Comparison of ENCODE assay signal across 1 cellular context in the genomic region with DNA sequence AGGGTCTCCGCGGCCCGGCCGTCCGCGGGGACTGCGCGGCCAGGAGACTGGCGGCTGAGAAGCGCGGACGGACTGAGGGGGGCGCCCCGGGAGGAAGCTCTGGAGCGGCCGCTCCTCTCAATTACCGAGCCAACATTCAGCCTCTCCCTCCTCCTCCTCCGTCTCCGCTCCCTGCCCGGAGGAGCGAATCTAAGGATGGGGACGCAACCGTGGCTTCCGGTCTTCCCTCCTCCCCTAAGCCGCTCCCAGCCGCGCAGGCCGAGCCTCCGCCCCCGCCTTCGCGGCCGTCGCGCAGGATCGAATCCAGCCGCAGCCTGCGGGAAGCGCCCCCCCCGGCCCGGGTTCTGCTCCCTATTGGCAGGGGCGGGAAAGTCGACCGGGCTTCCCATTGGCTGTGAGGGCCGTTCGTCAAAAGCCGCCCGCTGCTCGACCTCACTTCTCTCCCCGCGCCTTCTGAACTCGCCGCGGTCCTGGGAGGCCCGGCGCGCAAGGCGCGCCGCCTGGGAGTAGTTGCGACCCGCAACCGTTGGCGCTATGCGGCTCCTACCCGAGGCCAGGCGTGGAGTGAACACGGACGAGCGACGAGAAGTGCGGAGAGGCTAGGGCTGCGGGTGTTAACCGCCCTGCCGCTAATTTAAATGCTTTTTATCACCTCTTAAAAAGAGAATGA.
TF ChIP-seq lines count a peak whose summit lies in the region.

A gene (minus strand): TSS at position 197 of the 670 bp plus-strand sequence. CDS start 302 bp downstream, outside the sequence.

TF ChIP-seq in HepG2, 621 proteins besides CTCF, POLR2A, EP300 and RAD21 (continued from another document and continues in another):
- TF ChIP-seq, protein P1, sequence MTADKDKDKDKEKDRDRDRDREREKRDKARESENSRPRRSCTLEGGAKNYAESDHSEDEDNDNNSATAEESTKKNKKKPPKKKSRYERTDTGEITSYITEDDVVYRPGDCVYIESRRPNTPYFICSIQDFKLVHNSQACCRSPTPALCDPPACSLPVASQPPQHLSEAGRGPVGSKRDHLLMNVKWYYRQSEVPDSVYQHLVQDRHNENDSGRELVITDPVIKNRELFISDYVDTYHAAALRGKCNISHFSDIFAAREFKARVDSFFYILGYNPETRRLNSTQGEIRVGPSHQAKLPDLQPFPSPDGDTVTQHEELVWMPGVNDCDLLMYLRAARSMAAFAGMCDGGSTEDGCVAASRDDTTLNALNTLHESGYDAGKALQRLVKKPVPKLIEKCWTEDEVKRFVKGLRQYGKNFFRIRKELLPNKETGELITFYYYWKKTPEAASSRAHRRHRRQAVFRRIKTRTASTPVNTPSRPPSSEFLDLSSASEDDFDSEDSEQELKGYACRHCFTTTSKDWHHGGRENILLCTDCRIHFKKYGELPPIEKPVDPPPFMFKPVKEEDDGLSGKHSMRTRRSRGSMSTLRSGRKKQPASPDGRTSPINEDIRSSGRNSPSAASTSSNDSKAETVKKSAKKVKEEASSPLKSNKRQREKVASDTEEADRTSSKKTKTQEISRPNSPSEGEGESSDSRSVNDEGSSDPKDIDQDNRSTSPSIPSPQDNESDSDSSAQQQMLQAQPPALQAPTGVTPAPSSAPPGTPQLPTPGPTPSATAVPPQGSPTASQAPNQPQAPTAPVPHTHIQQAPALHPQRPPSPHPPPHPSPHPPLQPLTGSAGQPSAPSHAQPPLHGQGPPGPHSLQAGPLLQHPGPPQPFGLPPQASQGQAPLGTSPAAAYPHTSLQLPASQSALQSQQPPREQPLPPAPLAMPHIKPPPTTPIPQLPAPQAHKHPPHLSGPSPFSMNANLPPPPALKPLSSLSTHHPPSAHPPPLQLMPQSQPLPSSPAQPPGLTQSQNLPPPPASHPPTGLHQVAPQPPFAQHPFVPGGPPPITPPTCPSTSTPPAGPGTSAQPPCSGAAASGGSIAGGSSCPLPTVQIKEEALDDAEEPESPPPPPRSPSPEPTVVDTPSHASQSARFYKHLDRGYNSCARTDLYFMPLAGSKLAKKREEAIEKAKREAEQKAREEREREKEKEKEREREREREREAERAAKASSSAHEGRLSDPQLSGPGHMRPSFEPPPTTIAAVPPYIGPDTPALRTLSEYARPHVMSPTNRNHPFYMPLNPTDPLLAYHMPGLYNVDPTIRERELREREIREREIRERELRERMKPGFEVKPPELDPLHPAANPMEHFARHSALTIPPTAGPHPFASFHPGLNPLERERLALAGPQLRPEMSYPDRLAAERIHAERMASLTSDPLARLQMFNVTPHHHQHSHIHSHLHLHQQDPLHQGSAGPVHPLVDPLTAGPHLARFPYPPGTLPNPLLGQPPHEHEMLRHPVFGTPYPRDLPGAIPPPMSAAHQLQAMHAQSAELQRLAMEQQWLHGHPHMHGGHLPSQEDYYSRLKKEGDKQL (CRISPR knock-in tag; IDR thresholded peaks at IDR 0.05; ENCODE audit: low read depth): no peak
- TF ChIP-seq ZNF572 (CRISPR knock-in tag; IDR thresholded peaks at IDR 0.05) (no peak), CCDC6 (CRISPR knock-in tag; IDR thresholded peaks at IDR 0.05) (peak; percentile 64), MXD4 (CRISPR knock-in tag; IDR thresholded peaks at IDR 0.05) (peak; percentile 53; the same call in 1 of the 2 replicates), SAP130 (CRISPR knock-in tag; IDR thresholded peaks at IDR 0.05; ENCODE audit: low read depth) (peak; percentile 94), PHF8 (CRISPR knock-in tag; IDR thresholded peaks at IDR 0.05) (peak; percentile 83), ZNF777 (CRISPR knock-in tag; IDR thresholded peaks at IDR 0.05) (peak; percentile 63), NFIB (CRISPR knock-in tag; IDR thresholded peaks at IDR 0.05; ENCODE audit: borderline replicate concordance) (no peak), HNRNPH1 (optimal IDR thresholded peaks at IDR 0.05; ENCODE audit: low read depth, low read length) (peak; percentile 79), ZNF232 (CRISPR knock-in tag; IDR thresholded peaks at IDR 0.05; ENCODE audit: borderline replicate concordance) (peak; percentile 52; the same call in 1 of the 2 replicates), TBX3 (IDR thresholded peaks at IDR 0.05; ENCODE audit: borderline replicate concordance) (0 out of 2 replicates have a peak, but pooled peaks have one; percentile 18), KLF11 (CRISPR knock-in tag; IDR thresholded peaks at IDR 0.05) (no peak; the same call in 1 of the 2 replicates), KDM5A (IDR thresholded peaks at IDR 0.05; ENCODE audit: borderline replicate concordance, low read length) (peak; percentile 88; the same call in 1 of the 2 replicates), NFKBIZ (CRISPR knock-in tag; IDR thresholded peaks at IDR 0.05) (peak; percentile 72; the same call in 1 of the 2 replicates), ZNF660 (CRISPR knock-in tag; IDR thresholded peaks at IDR 0.05; ENCODE audit: borderline replicate concordance, low read depth) (0 out of 2 replicates have a peak, but pooled peaks have one; percentile 29), ZSCAN12 (CRISPR knock-in tag; IDR thresholded peaks at IDR 0.05) (peak; percentile 77; the same call in 1 of the 2 replicates), HDAC1 (CRISPR knock-in tag; IDR thresholded peaks at IDR 0.05) (peak; percentile 65), PRPF4 (IDR thresholded peaks at IDR 0.05; ENCODE audit: low read depth, low read length, poor library complexity, severe bottlenecking) (no peak), ZNF720 (CRISPR knock-in tag; IDR thresholded peaks at IDR 0.05) (0 out of 2 replicates have a peak, but pooled peaks have one; percentile 47), BRD4 (CRISPR knock-in tag; IDR thresholded peaks at IDR 0.05) (peak; percentile 95), ZNF441 (CRISPR knock-in tag; IDR thresholded peaks at IDR 0.05; ENCODE audit: borderline replicate concordance) (no peak), MED13 (CRISPR knock-in tag; IDR thresholded peaks at IDR 0.05) (peak; percentile 96), TCF7 (IDR thresholded peaks at IDR 0.05; ENCODE audit: low read depth) (peak; percentile 78), GPN1 (CRISPR knock-in tag; IDR thresholded peaks at IDR 0.05; ENCODE audit: borderline replicate concordance) (no peak), JUN (CRISPR knock-in tag; IDR thresholded peaks at IDR 0.05) (0 out of 2 replicates have a peak, but pooled peaks have one; percentile 18), ELF1 (CRISPR knock-in tag; IDR thresholded peaks at IDR 0.05) (peak; percentile 87), ZNF234 (CRISPR knock-in tag; conservative IDR thresholded peaks at IDR 0.05) (0 out of 2 replicates have a peak, but pooled peaks have one; percentile 59)
- TF ChIP-seq, protein P2, sequence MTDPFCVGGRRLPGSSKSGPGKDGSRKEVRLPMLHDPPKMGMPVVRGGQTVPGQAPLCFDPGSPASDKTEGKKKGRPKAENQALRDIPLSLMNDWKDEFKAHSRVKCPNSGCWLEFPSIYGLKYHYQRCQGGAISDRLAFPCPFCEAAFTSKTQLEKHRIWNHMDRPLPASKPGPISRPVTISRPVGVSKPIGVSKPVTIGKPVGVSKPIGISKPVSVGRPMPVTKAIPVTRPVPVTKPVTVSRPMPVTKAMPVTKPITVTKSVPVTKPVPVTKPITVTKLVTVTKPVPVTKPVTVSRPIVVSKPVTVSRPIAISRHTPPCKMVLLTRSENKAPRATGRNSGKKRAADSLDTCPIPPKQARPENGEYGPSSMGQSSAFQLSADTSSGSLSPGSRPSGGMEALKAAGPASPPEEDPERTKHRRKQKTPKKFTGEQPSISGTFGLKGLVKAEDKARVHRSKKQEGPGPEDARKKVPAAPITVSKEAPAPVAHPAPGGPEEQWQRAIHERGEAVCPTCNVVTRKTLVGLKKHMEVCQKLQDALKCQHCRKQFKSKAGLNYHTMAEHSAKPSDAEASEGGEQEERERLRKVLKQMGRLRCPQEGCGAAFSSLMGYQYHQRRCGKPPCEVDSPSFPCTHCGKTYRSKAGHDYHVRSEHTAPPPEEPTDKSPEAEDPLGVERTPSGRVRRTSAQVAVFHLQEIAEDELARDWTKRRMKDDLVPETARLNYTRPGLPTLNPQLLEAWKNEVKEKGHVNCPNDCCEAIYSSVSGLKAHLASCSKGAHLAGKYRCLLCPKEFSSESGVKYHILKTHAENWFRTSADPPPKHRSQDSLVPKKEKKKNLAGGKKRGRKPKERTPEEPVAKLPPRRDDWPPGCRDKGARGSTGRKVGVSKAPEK (CRISPR knock-in tag; IDR thresholded peaks at IDR 0.05; ENCODE audit: borderline replicate concordance): 0 out of 2 replicates have a peak, but pooled peaks have one; percentile 11
- TF ChIP-seq, protein P3, sequence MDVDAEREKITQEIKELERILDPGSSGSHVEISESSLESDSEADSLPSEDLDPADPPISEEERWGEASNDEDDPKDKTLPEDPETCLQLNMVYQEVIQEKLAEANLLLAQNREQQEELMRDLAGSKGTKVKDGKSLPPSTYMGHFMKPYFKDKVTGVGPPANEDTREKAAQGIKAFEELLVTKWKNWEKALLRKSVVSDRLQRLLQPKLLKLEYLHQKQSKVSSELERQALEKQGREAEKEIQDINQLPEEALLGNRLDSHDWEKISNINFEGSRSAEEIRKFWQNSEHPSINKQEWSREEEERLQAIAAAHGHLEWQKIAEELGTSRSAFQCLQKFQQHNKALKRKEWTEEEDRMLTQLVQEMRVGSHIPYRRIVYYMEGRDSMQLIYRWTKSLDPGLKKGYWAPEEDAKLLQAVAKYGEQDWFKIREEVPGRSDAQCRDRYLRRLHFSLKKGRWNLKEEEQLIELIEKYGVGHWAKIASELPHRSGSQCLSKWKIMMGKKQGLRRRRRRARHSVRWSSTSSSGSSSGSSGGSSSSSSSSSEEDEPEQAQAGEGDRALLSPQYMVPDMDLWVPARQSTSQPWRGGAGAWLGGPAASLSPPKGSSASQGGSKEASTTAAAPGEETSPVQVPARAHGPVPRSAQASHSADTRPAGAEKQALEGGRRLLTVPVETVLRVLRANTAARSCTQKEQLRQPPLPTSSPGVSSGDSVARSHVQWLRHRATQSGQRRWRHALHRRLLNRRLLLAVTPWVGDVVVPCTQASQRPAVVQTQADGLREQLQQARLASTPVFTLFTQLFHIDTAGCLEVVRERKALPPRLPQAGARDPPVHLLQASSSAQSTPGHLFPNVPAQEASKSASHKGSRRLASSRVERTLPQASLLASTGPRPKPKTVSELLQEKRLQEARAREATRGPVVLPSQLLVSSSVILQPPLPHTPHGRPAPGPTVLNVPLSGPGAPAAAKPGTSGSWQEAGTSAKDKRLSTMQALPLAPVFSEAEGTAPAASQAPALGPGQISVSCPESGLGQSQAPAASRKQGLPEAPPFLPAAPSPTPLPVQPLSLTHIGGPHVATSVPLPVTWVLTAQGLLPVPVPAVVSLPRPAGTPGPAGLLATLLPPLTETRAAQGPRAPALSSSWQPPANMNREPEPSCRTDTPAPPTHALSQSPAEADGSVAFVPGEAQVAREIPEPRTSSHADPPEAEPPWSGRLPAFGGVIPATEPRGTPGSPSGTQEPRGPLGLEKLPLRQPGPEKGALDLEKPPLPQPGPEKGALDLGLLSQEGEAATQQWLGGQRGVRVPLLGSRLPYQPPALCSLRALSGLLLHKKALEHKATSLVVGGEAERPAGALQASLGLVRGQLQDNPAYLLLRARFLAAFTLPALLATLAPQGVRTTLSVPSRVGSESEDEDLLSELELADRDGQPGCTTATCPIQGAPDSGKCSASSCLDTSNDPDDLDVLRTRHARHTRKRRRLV (CRISPR knock-in tag; IDR thresholded peaks at IDR 0.05): 0 out of 2 replicates have a peak, but pooled peaks have one; percentile 91
- TF ChIP-seq, protein P4, sequence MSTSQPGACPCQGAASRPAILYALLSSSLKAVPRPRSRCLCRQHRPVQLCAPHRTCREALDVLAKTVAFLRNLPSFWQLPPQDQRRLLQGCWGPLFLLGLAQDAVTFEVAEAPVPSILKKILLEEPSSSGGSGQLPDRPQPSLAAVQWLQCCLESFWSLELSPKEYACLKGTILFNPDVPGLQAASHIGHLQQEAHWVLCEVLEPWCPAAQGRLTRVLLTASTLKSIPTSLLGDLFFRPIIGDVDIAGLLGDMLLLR (CRISPR knock-in tag; IDR thresholded peaks at IDR 0.05): no peak
- TF ChIP-seq, protein P5, sequence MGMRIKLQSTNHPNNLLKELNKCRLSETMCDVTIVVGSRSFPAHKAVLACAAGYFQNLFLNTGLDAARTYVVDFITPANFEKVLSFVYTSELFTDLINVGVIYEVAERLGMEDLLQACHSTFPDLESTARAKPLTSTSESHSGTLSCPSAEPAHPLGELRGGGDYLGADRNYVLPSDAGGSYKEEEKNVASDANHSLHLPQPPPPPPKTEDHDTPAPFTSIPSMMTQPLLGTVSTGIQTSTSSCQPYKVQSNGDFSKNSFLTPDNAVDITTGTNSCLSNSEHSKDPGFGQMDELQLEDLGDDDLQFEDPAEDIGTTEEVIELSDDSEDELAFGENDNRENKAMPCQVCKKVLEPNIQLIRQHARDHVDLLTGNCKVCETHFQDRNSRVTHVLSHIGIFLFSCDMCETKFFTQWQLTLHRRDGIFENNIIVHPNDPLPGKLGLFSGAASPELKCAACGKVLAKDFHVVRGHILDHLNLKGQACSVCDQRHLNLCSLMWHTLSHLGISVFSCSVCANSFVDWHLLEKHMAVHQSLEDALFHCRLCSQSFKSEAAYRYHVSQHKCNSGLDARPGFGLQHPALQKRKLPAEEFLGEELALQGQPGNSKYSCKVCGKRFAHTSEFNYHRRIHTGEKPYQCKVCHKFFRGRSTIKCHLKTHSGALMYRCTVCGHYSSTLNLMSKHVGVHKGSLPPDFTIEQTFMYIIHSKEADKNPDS (CRISPR knock-in tag; IDR thresholded peaks at IDR 0.05): 0 out of 2 replicates have a peak, but pooled peaks have one; percentile 24
- TF ChIP-seq, protein P6, sequence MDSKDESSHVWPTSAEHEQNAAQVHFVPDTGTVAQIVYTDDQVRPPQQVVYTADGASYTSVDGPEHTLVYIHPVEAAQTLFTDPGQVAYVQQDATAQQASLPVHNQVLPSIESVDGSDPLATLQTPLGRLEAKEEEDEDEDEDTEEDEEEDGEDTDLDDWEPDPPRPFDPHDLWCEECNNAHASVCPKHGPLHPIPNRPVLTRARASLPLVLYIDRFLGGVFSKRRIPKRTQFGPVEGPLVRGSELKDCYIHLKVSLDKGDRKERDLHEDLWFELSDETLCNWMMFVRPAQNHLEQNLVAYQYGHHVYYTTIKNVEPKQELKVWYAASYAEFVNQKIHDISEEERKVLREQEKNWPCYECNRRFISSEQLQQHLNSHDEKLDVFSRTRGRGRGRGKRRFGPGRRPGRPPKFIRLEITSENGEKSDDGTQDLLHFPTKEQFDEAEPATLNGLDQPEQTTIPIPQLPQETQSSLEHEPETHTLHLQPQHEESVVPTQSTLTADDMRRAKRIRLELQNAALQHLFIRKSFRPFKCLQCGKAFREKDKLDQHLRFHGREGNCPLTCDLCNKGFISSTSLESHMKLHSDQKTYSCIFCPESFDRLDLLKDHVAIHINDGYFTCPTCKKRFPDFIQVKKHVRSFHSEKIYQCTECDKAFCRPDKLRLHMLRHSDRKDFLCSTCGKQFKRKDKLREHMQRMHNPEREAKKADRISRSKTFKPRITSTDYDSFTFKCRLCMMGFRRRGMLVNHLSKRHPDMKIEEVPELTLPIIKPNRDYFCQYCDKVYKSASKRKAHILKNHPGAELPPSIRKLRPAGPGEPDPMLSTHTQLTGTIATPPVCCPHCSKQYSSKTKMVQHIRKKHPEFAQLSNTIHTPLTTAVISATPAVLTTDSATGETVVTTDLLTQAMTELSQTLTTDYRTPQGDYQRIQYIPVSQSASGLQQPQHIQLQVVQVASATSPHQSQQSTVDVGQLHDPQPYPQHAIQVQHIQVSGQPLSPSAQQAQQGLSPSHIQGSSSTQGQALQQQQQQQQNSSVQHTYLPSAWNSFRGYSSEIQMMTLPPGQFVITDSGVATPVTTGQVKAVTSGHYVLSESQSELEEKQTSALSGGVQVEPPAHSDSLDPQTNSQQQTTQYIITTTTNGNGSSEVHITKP (CRISPR knock-in tag; IDR thresholded peaks at IDR 0.05; ENCODE audit: low read depth): peak; percentile 50; the same call in 1 of the 2 replicates
- TF ChIP-seq, protein P7, sequence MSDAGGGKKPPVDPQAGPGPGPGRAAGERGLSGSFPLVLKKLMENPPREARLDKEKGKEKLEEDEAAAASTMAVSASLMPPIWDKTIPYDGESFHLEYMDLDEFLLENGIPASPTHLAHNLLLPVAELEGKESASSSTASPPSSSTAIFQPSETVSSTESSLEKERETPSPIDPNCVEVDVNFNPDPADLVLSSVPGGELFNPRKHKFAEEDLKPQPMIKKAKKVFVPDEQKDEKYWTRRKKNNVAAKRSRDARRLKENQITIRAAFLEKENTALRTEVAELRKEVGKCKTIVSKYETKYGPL (CRISPR knock-in tag; IDR thresholded peaks at IDR 0.05): 0 out of 2 replicates have a peak, but pooled peaks have one; percentile 54
